ENCODE assay signal across 3 cellular contexts in genomic region chr5:170474489-170475266, GRCh38.
TF ChIP-seq lines count a peak whose summit lies in the region.

No MANE protein-coding gene starts in this region.

TF ChIP-seq in A549, 52 proteins besides CTCF, POLR2A, EP300 and RAD21:
- TF ChIP-seq ZC3H11A (IDR thresholded peaks at IDR 0.05) (no peak), MAFK (IDR thresholded peaks at IDR 0.05; ENCODE audit: partially characterized antibody) (peak; percentile 77)

TF ChIP-seq in GM23338, 12 proteins besides CTCF, POLR2A, EP300 and RAD21:
- TF ChIP-seq POLR2AphosphoS5 (IDR thresholded peaks at IDR 0.05; ENCODE audit: low read depth) (no peak), ZNF331 (CRISPR knock-in tag; IDR thresholded peaks at IDR 0.05; ENCODE audit: low read depth) (no peak), ZNF462 (CRISPR knock-in tag; IDR thresholded peaks at IDR 0.05) (no peak), NANOG (IDR thresholded peaks at IDR 0.05; ENCODE audit: borderline replicate concordance) (no peak), STAT1 (IDR thresholded peaks at IDR 0.05; ENCODE audit: unreplicated experiment) (no peak), JUNB (IDR thresholded peaks at IDR 0.05; ENCODE audit: unreplicated experiment) (no peak), ZNF114 (CRISPR knock-in tag; IDR thresholded peaks at IDR 0.05) (no peak), CREB1 (CRISPR knock-in tag; IDR thresholded peaks at IDR 0.05; ENCODE audit: low read depth) (no peak), EZH2 (IDR thresholded peaks at IDR 0.05; ENCODE audit: low read depth, unreplicated experiment) (no peak), EZH2phosphoT487 (IDR thresholded peaks at IDR 0.05; ENCODE audit: unreplicated experiment) (no peak)
- TF ChIP-seq, protein P1, sequence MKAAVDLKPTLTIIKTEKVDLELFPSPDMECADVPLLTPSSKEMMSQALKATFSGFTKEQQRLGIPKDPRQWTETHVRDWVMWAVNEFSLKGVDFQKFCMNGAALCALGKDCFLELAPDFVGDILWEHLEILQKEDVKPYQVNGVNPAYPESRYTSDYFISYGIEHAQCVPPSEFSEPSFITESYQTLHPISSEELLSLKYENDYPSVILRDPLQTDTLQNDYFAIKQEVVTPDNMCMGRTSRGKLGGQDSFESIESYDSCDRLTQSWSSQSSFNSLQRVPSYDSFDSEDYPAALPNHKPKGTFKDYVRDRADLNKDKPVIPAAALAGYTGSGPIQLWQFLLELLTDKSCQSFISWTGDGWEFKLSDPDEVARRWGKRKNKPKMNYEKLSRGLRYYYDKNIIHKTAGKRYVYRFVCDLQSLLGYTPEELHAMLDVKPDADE (IDR thresholded peaks at IDR 0.05), result no peak
- TF ChIP-seq, protein P2, sequence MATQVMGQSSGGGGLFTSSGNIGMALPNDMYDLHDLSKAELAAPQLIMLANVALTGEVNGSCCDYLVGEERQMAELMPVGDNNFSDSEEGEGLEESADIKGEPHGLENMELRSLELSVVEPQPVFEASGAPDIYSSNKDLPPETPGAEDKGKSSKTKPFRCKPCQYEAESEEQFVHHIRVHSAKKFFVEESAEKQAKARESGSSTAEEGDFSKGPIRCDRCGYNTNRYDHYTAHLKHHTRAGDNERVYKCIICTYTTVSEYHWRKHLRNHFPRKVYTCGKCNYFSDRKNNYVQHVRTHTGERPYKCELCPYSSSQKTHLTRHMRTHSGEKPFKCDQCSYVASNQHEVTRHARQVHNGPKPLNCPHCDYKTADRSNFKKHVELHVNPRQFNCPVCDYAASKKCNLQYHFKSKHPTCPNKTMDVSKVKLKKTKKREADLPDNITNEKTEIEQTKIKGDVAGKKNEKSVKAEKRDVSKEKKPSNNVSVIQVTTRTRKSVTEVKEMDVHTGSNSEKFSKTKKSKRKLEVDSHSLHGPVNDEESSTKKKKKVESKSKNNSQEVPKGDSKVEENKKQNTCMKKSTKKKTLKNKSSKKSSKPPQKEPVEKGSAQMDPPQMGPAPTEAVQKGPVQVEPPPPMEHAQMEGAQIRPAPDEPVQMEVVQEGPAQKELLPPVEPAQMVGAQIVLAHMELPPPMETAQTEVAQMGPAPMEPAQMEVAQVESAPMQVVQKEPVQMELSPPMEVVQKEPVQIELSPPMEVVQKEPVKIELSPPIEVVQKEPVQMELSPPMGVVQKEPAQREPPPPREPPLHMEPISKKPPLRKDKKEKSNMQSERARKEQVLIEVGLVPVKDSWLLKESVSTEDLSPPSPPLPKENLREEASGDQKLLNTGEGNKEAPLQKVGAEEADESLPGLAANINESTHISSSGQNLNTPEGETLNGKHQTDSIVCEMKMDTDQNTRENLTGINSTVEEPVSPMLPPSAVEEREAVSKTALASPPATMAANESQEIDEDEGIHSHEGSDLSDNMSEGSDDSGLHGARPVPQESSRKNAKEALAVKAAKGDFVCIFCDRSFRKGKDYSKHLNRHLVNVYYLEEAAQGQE (IDR thresholded peaks at IDR 0.05; ENCODE audit: unreplicated experiment), result no peak

TF ChIP-seq in K562, 482 proteins besides CTCF, POLR2A, EP300 and RAD21:
- TF ChIP-seq ZNF316 (IDR thresholded peaks at IDR 0.05), result peak; percentile 45
- TF ChIP-seq, protein P3, sequence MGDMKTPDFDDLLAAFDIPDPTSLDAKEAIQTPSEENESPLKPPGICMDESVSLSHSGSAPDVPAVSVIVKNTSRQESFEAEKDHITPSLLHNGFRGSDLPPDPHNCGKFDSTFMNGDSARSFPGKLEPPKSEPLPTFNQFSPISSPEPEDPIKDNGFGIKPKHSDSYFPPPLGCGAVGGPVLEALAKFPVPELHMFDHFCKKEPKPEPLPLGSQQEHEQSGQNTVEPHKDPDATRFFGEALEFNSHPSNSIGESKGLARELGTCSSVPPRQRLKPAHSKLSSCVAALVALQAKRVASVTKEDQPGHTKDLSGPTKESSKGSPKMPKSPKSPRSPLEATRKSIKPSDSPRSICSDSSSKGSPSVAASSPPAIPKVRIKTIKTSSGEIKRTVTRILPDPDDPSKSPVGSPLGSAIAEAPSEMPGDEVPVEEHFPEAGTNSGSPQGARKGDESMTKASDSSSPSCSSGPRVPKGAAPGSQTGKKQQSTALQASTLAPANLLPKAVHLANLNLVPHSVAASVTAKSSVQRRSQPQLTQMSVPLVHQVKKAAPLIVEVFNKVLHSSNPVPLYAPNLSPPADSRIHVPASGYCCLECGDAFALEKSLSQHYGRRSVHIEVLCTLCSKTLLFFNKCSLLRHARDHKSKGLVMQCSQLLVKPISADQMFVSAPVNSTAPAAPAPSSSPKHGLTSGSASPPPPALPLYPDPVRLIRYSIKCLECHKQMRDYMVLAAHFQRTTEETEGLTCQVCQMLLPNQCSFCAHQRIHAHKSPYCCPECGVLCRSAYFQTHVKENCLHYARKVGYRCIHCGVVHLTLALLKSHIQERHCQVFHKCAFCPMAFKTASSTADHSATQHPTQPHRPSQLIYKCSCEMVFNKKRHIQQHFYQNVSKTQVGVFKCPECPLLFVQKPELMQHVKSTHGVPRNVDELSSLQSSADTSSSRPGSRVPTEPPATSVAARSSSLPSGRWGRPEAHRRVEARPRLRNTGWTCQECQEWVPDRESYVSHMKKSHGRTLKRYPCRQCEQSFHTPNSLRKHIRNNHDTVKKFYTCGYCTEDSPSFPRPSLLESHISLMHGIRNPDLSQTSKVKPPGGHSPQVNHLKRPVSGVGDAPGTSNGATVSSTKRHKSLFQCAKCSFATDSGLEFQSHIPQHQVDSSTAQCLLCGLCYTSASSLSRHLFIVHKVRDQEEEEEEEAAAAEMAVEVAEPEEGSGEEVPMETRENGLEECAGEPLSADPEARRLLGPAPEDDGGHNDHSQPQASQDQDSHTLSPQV (IDR thresholded peaks at IDR 0.05), result no peak
- no peak for TF ChIP-seq ARID1B (IDR thresholded peaks at IDR 0.05)
- TF ChIP-seq NFYB (IDR thresholded peaks at IDR 0.05; ENCODE audit: extremely low read depth, insufficient read length), result peak; percentile 22
- no peak for TF ChIP-seq GTF2F1 (IDR thresholded peaks at IDR 0.05; ENCODE audit: low read depth, low read length)
- TF ChIP-seq ZNF133 (CRISPR knock-in tag; IDR thresholded peaks at IDR 0.05), result no peak
- TF ChIP-seq C11orf30 (IDR thresholded peaks at IDR 0.05; ENCODE audit: low read depth), result peak; percentile 9; the same call in 1 of the 2 replicates
- no peak for TF ChIP-seq FOXA3 (CRISPR knock-in tag; conservative IDR thresholded peaks at IDR 0.05 in 1 of 2, IDR thresholded peaks at IDR 0.05 in 1 of 2)
- no peak for TF ChIP-seq FOS (IDR thresholded peaks at IDR 0.05; ENCODE audit: extremely low read depth, insufficient read length)
- TF ChIP-seq BRCA1 (IDR thresholded peaks at IDR 0.05), result no peak
- no peak for TF ChIP-seq BRCA1 (CRISPR knock-in tag; IDR thresholded peaks at IDR 0.05)
- TF ChIP-seq PRMT5 (CRISPR knock-in tag; IDR thresholded peaks at IDR 0.05), result no peak
